In the genomic region with DNA sequence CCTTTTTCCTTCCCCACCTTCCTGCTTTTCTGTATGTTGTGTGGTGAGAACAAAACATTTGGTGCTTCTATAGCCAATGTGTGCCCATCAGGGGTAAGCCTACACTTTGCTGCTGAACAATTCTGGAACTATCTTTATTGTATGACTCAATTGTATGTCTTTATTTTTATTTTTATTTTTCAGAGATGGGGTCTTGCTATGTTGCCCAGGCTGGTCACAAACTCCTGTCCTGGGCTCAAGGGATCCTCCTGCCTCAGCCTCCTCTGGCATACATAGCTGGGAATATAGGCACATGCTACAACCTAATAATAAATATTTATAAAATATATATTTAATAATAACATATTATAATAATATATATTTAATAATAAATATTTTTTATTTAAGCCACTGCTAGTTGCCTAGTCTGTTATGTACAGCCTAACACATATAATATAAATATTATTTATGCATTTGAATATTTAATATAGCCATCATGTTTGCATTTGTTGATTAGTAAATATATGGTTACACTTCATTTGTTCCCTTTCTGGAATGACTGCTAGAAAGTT, we compare ENCODE assay signal across 37 cellular contexts.
"Had no signal": no experiment of that assay in that cellular context is flagged by ENCODE, and none has a peak within 500 bp of the region (broad histone marks: within the 10 kb centered on the region; RNA-seq: fewer than 3 reads in every experiment).

No MANE protein-coding gene starts in this region.

- H3K4me1 Mint-ChIP-seq: brain had no signal

- H3K4me1 ChIP-seq: ascending aorta had no signal

- H3K36me3 ChIP-seq: ascending aorta, cardiac muscle cell had no signal

- H3K27ac Mint-ChIP-seq: activated CD4-positive, alpha-beta memory T cell treated with anti-CD3 and anti-CD28 coated beads, Interleukin-2, amount 10 ng/mL, durations not matched to agents 7 days and 5 days; activated CD4-positive, alpha-beta T cell treated with anti-CD3 and anti-CD28 coated beads for 36 hours; activated CD4-positive, alpha-beta T cell treated with anti-CD3 and anti-CD28 coated beads, Interleukin-2, amount 10 ng/mL, durations not matched to agents 7 days and 5 days; activated CD8-positive, alpha-beta memory T cell treated with anti-CD3 and anti-CD28 coated beads, Interleukin-2, amount 10 ng/mL, durations not matched to agents 7 days and 5 days; activated CD8-positive, alpha-beta T cell treated with anti-CD3 and anti-CD28 coated beads, Interleukin-2, amount 10 ng/mL, durations not matched to agents 7 days and 5 days; activated naive CD4-positive, alpha-beta T cell treated with anti-CD3 and anti-CD28 coated beads, Interleukin-2, amount 10 ng/mL, durations not matched to agents 7 days and 5 days; activated naive CD4-positive, alpha-beta T cell treated with anti-CD3 and anti-CD28 coated beads, Interleukin-2, amount 50 U/mL, for 24 hours; activated naive CD8-positive, alpha-beta T cell; activated T-cell treated with anti-CD3 and anti-CD28 coated beads, Interleukin-2, amount 50 U/mL, for 24 hours; activated T-helper 2 cell treated with anti-CD3 and anti-CD28 coated beads, Interferon-gamma antibody, Interleukin-2, Interleukin-4, amounts not matched to agents 10 μg/mL and 5 μg/mL and 100 μg/mL, durations not matched to agents 14 hours and 24 hours and 36 hours; brain; T-helper 1 cell treated with Interleukin-12 subunit alpha and Interleukin-12 subunit beta and Interleukin-4 antibody, amounts not matched to agents 30 μg/mL and 1 μg/mL, for 36 hours; T-helper 2 cell treated with Interferon-gamma antibody and Interleukin-4, amounts not matched to agents 5 μg/mL and 100 μg/mL, for 36 hours had no signal

- DNase-seq: activated CD4-positive, alpha-beta memory T cell treated with anti-CD3 and anti-CD28 coated beads, Interleukin-2, amount 10 ng/mL, durations not matched to agents 7 days and 5 days; activated CD4-positive, alpha-beta T cell treated with anti-CD3 and anti-CD28 coated beads for 1 hour; activated CD4-positive, alpha-beta T cell treated with anti-CD3 and anti-CD28 coated beads for 36 hours; activated CD4-positive, alpha-beta T cell treated with anti-CD3 and anti-CD28 coated beads for 48 hours; activated CD4-positive, alpha-beta T cell treated with anti-CD3 and anti-CD28 coated beads, Interleukin-2, amount 10 ng/mL, durations not matched to agents 7 days and 5 days; activated CD4-positive, alpha-beta T cell treated with anti-CD3 and anti-CD28 coated beads, Interleukin-2, amount 50 U/mL, for 48 hours; activated CD4-positive, CD25-positive, alpha-beta regulatory T cell; activated CD8-positive, alpha-beta memory T cell treated with anti-CD3 and anti-CD28 coated beads for 24 hours; activated CD8-positive, alpha-beta memory T cell treated with anti-CD3 and anti-CD28 coated beads, Interleukin-2, amount 10 ng/mL, durations not matched to agents 7 days and 5 days; activated CD8-positive, alpha-beta memory T cell treated with anti-CD3 and anti-CD28 coated beads, Interleukin-2, amount 50 U/mL, for 48 hours; activated CD8-positive, alpha-beta T cell treated with anti-CD3 and anti-CD28 coated beads, Interleukin-2, amount 10 ng/mL, durations not matched to agents 7 days and 5 days; activated effector memory CD4-positive, alpha-beta T cell treated with Interleukin-2 at 50 U/mL for 16 hours; activated gamma-delta T cell; activated naive CD4-positive, alpha-beta T cell treated with anti-CD3 and anti-CD28 coated beads, Interleukin-2, amount 10 ng/mL, durations not matched to agents 7 days and 5 days; activated naive CD4-positive, alpha-beta T cell treated with Interleukin-2 at 50 U/mL for 16 hours; activated T-cell treated with anti-CD3 and anti-CD28 coated beads, Interleukin-2, amount 50 U/mL, for 24 hours; activated T-cell treated with anti-CD3 and anti-CD28 coated beads, Interleukin-2, amount 50 U/mL, for 48 hours; amygdala; anterior cingulate cortex; caudate nucleus; cerebellar nuclear complex; T-helper 1 cell; T-helper 2 cell; T-helper 9 cell had no signal

- H3K9me3 ChIP-seq: ascending aorta had no signal

- H3K9me3 Mint-ChIP-seq: activated CD4-positive, alpha-beta memory T cell treated with anti-CD3 and anti-CD28 coated beads, Interleukin-2, amount 10 ng/mL, durations not matched to agents 7 days and 5 days; activated CD4-positive, alpha-beta T cell treated with anti-CD3 and anti-CD28 coated beads, Interleukin-2, amount 10 ng/mL, durations not matched to agents 7 days and 5 days; activated naive CD4-positive, alpha-beta T cell treated with anti-CD3 and anti-CD28 coated beads, Interleukin-2, amount 10 ng/mL, durations not matched to agents 7 days and 5 days; activated naive CD4-positive, alpha-beta T cell treated with anti-CD3 and anti-CD28 coated beads, Interleukin-2, amount 50 U/mL, for 24 hours; activated T-cell treated with anti-CD3 and anti-CD28 coated beads, Interleukin-2, amount 50 U/mL, for 24 hours; activated T-helper 2 cell treated with anti-CD3 and anti-CD28 coated beads, Interferon-gamma antibody, Interleukin-2, Interleukin-4, amounts not matched to agents 10 μg/mL and 5 μg/mL and 100 μg/mL, durations not matched to agents 14 hours and 24 hours and 36 hours; brain; central memory CD8-positive, alpha-beta T cell; T-helper 1 cell treated with Interleukin-12 subunit alpha and Interleukin-12 subunit beta and Interleukin-4 antibody, amounts not matched to agents 30 μg/mL and 1 μg/mL, for 36 hours; T-helper 2 cell treated with Interferon-gamma antibody and Interleukin-4, amounts not matched to agents 5 μg/mL and 100 μg/mL, for 36 hours had no signal

- H3K27me3 ChIP-seq: ascending aorta, cardiac muscle cell had no signal

- H3K27me3 Mint-ChIP-seq: activated CD4-positive, alpha-beta memory T cell treated with anti-CD3 and anti-CD28 coated beads, Interleukin-2, amount 10 ng/mL, durations not matched to agents 7 days and 5 days; activated CD4-positive, alpha-beta T cell treated with anti-CD3 and anti-CD28 coated beads for 36 hours; activated CD4-positive, alpha-beta T cell treated with anti-CD3 and anti-CD28 coated beads, Interleukin-2, amount 10 ng/mL, durations not matched to agents 7 days and 5 days; activated CD8-positive, alpha-beta memory T cell treated with anti-CD3 and anti-CD28 coated beads, Interleukin-2, amount 10 ng/mL, durations not matched to agents 7 days and 5 days; activated naive CD4-positive, alpha-beta T cell treated with anti-CD3 and anti-CD28 coated beads, Interleukin-2, amount 10 ng/mL, durations not matched to agents 7 days and 5 days; activated naive CD4-positive, alpha-beta T cell treated with anti-CD3 and anti-CD28 coated beads, Interleukin-2, amount 50 U/mL, for 24 hours; activated naive CD8-positive, alpha-beta T cell; activated T-cell treated with anti-CD3 and anti-CD28 coated beads, Interleukin-2, amount 50 U/mL, for 24 hours; brain; central memory CD8-positive, alpha-beta T cell had no signal

- H3K36me3 Mint-ChIP-seq: activated CD8-positive, alpha-beta memory T cell treated with anti-CD3 and anti-CD28 coated beads, Interleukin-2, amount 10 ng/mL, durations not matched to agents 7 days and 5 days; activated naive CD4-positive, alpha-beta T cell treated with anti-CD3 and anti-CD28 coated beads, Interleukin-2, amount 10 ng/mL, durations not matched to agents 7 days and 5 days; brain had no signal

- H3K27ac ChIP-seq: ascending aorta, cardiac muscle cell, VCaP had no signal

- H3K4me3 Mint-ChIP-seq: activated CD4-positive, alpha-beta memory T cell treated with anti-CD3 and anti-CD28 coated beads, Interleukin-2, amount 10 ng/mL, durations not matched to agents 7 days and 5 days; activated CD4-positive, alpha-beta T cell treated with anti-CD3 and anti-CD28 coated beads for 36 hours; activated CD4-positive, alpha-beta T cell treated with anti-CD3 and anti-CD28 coated beads, Interleukin-2, amount 10 ng/mL, durations not matched to agents 7 days and 5 days; activated CD8-positive, alpha-beta memory T cell treated with anti-CD3 and anti-CD28 coated beads, Interleukin-2, amount 10 ng/mL, durations not matched to agents 7 days and 5 days; activated CD8-positive, alpha-beta T cell treated with anti-CD3 and anti-CD28 coated beads, Interleukin-2, amount 10 ng/mL, durations not matched to agents 7 days and 5 days; activated naive CD4-positive, alpha-beta T cell treated with anti-CD3 and anti-CD28 coated beads, Interleukin-2, amount 10 ng/mL, durations not matched to agents 7 days and 5 days; activated naive CD4-positive, alpha-beta T cell treated with anti-CD3 and anti-CD28 coated beads, Interleukin-2, amount 50 U/mL, for 24 hours; activated naive CD8-positive, alpha-beta T cell; activated T-cell treated with anti-CD3 and anti-CD28 coated beads, Interleukin-2, amount 50 U/mL, for 24 hours; brain; central memory CD8-positive, alpha-beta T cell; T-helper 1 cell treated with Interleukin-12 subunit alpha and Interleukin-12 subunit beta and Interleukin-4 antibody, amounts not matched to agents 30 μg/mL and 1 μg/mL, for 36 hours; T-helper 2 cell treated with Interferon-gamma antibody and Interleukin-4, amounts not matched to agents 5 μg/mL and 100 μg/mL, for 36 hours had no signal

- ATAC-seq: activated CD4-positive, alpha-beta T cell treated with anti-CD3 and anti-CD28 coated beads for 36 hours; activated CD4-positive, CD25-positive, alpha-beta regulatory T cell treated with anti-CD3 and anti-CD28 coated beads, Interleukin-2, amount 50 U/mL, for 24 hours; activated CD8-positive, alpha-beta memory T cell treated with anti-CD3 and anti-CD28 coated beads, Interleukin-2, amount 10 ng/mL, durations not matched to agents 7 days and 5 days; activated CD8-positive, alpha-beta T cell treated with anti-CD3 and anti-CD28 coated beads, Interleukin-2, amount 10 ng/mL, durations not matched to agents 7 days and 5 days had no signal

- H3K4me3 ChIP-seq: ascending aorta, cardiac muscle cell had no signal

- FAIRE-seq: bronchial epithelial cell, TTC549 had no signal
